9 cellular contexts compared by ENCODE assay signal in genomic region chr12:122368361-122369073, GRCh38. TPM values are rescaled to one million over a fixed set of nuclear protein-coding genes. Genes with fewer than 3 reads are reported as not detected.
DNase-seq lines count a peak whose midpoint lies in the region; TF ChIP-seq lines count a peak whose summit lies in the region.
"Had no signal": no experiment of that assay in that cellular context is flagged by ENCODE, and none has a peak within 500 bp of the region (broad histone marks: within the 10 kb centered on the region; RNA-seq: fewer than 3 reads in every experiment).

No MANE protein-coding gene starts in this region.

- H3K79me2 ChIP-seq in MM.1S (ENCODE audit: low read length), result no peaks in the 10 kb centered on the region

- H3K4me2 ChIP-seq in MM.1S (ENCODE audit: low read depth, low read length), result no peak overlapping the region

- no peak overlapping the region for H3K4me3 ChIP-seq in epithelial cell of esophagus (ENCODE audit: low read length)
- no peak overlapping the region for H3K4me3 ChIP-seq in retinal pigment epithelial cell (ENCODE audit: low read length)
- H3K4me3 ChIP-seq in MM.1S (ENCODE audit: low read length), result no peak overlapping the region

- H3F3A ChIP-seq in MM.1S (ENCODE audit: insufficient read depth, low read length), result no peaks in the 10 kb centered on the region

- TF ChIP-seq CTCF in epithelial cell of esophagus (IDR thresholded peaks at IDR 0.05; ENCODE audit: insufficient read depth, low read depth, low read length, missing control alignments) (no peak), retinal pigment epithelial cell (conservative IDR thresholded peaks at IDR 0.05; ENCODE audit: low read depth, low read length) (no peak), MM.1S (IDR thresholded peaks at IDR 0.05; ENCODE audit: low read length) (no peak)

- intact Hi-C loops in posterior vena cava (cut with DNase I), result no loop called here

- DNase-seq in Daoy (ENCODE audit: low read depth), result peak; percentile 76
- peak; percentile 45 for DNase-seq in NCI-H2196 treated with DMSO at 0.1 percent for 48 hours (lab: John Stamatoyannopoulos, UW; ENCODE audit: unreplicated experiment)
- DNase-seq in epithelial cell of esophagus (ENCODE audit: low read depth), result peak; percentile 53
- DNase-seq in retinal pigment epithelial cell (ENCODE audit: low read depth), result peak; percentile 58
- no peak for DNase-seq in posterior vena cava (ENCODE audit: low spot score)
- no peak for DNase-seq in MM.1S
- DNase-seq in NK-92 (lab: John Stamatoyannopoulos, UW; ENCODE audit: unreplicated experiment), result no peak
- no peak for DNase-seq in SIG-M5 (lab: John Stamatoyannopoulos, UW)
- DNase-seq: activated B cell treated with CpG ODN at 0.5 μM for 24 hours had no signal

- H3K9me3 ChIP-seq in MM.1S (replicated peaks; ENCODE audit: insufficient read depth, low read length), result no peaks in the 10 kb centered on the region

- H3K4me1 ChIP-seq in MM.1S (ENCODE audit: low read length), result no peaks in the 10 kb centered on the region

- H3K9ac ChIP-seq in MM.1S (ENCODE audit: low read length), result no peak overlapping the region

- H4K20me1 ChIP-seq in MM.1S (ENCODE audit: insufficient read depth, low read length), result no peaks in the 10 kb centered on the region

- H3K27ac ChIP-seq in MM.1S (ENCODE audit: low read length), result no peak overlapping the region

- H2AFZ ChIP-seq in MM.1S (ENCODE audit: low read length), result no peak overlapping the region

- no peaks in the 10 kb centered on the region for H3K9me2 ChIP-seq in MM.1S (replicated peaks; ENCODE audit: insufficient read depth, low read length)

- no peaks in the 10 kb centered on the region for H3K27me3 ChIP-seq in MM.1S (replicated peaks; ENCODE audit: insufficient read depth, low read length)

- no peaks in the 10 kb centered on the region for H3K36me3 ChIP-seq in MM.1S (replicated peaks; ENCODE audit: insufficient read depth, low read length)

RNA-seq across cellular contexts. Expression of gene CLIP1, which starts 54.0 kb away (rescaled TPM):
- total RNA-seq in Daoy (2014; rRNA removed; shearing (Covaris generic)), result 38.2 and 41.7 TPM in 2 replicates
- 100 to 1,000 TPM; 141 to 226 TPM for total RNA-seq in posterior vena cava

Comparison
In these comparisons a context has a peak if more than half of its experiments do, and no peak if none do; other contexts are left out.
1. DNase-seq: peak in Daoy (single experiment), NCI-H2196 treated with DMSO at 0.1 percent for 48 hours (single experiment), epithelial cell of esophagus (single experiment) and retinal pigment epithelial cell (single experiment); none in posterior vena cava (single experiment), MM.1S (single experiment), NK-92 (single experiment) and SIG-M5 (single experiment).